Comparison of ENCODE assay signal across 35 cellular contexts in the genomic region with DNA sequence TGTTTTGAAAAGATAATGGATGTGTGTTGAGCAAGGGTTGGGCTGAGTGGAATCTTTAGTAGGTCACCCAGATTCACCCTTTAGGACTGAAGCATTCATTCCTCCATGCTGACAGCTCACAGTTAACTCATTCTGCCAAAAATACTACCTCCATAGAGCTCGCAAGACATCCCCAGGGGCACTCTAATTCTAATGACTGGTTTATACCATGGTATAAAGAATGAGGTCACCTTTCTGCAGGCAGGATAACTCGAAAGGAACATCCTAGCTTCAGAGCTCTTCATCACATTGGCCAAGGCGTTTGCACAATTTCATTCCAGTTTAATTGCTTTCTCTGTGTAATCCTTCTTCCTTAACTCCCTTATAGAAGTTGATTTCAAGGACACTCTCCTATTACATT.
"Had no signal": no experiment of that assay in that cellular context is flagged by ENCODE, and none has a peak within 500 bp of the region (broad histone marks: within the 10 kb centered on the region; RNA-seq: fewer than 3 reads in every experiment).

No MANE protein-coding gene starts in this region.

- H3K9me3 ChIP-seq: ascending aorta had no signal

- H3K27me3 Mint-ChIP-seq: activated B cell treated with CpG ODN at 0.5 μM for 24 hours; activated CD4-positive, alpha-beta memory T cell treated with anti-CD3 and anti-CD28 coated beads, Interleukin-2, amount 10 ng/mL, durations not matched to agents 7 days and 5 days; activated CD8-positive, alpha-beta memory T cell treated with anti-CD3 and anti-CD28 coated beads, Interleukin-2, amount 10 ng/mL, durations not matched to agents 7 days and 5 days; activated naive CD4-positive, alpha-beta T cell treated with anti-CD3 and anti-CD28 coated beads, Interleukin-2, amount 50 U/mL, for 24 hours; activated naive CD8-positive, alpha-beta T cell treated with anti-CD3 and anti-CD28 coated beads, Interleukin-2, amount 10 ng/mL, durations not matched to agents 7 days and 5 days; activated T-cell treated with anti-CD3 and anti-CD28 coated beads, Interleukin-2, amount 50 U/mL, for 24 hours; central memory CD8-positive, alpha-beta T cell; IgD-negative memory B cell had no signal

- H3K4me1 Mint-ChIP-seq: activated B cell treated with CpG ODN at 0.5 μM for 24 hours; activated CD4-positive, alpha-beta memory T cell treated with anti-CD3 and anti-CD28 coated beads, Interleukin-2, amount 10 ng/mL, durations not matched to agents 7 days and 5 days; activated CD8-positive, alpha-beta memory T cell treated with anti-CD3 and anti-CD28 coated beads, Interleukin-2, amount 10 ng/mL, durations not matched to agents 7 days and 5 days; activated naive CD4-positive, alpha-beta T cell treated with anti-CD3 and anti-CD28 coated beads, Interleukin-2, amount 50 U/mL, for 24 hours; activated naive CD8-positive, alpha-beta T cell treated with anti-CD3 and anti-CD28 coated beads, Interleukin-2, amount 10 ng/mL, durations not matched to agents 7 days and 5 days; central memory CD8-positive, alpha-beta T cell; IgD-negative memory B cell had no signal

- H3K4me3 ChIP-seq: ascending aorta, cardiac muscle cell, PC-9 had no signal

- H3K4me3 Mint-ChIP-seq: activated B cell treated with CpG ODN at 0.5 μM for 24 hours; activated CD4-positive, alpha-beta memory T cell treated with anti-CD3 and anti-CD28 coated beads, Interleukin-2, amount 10 ng/mL, durations not matched to agents 7 days and 5 days; activated CD8-positive, alpha-beta memory T cell treated with anti-CD3 and anti-CD28 coated beads, Interleukin-2, amount 10 ng/mL, durations not matched to agents 7 days and 5 days; activated naive CD4-positive, alpha-beta T cell treated with anti-CD3 and anti-CD28 coated beads, Interleukin-2, amount 50 U/mL, for 24 hours; activated naive CD8-positive, alpha-beta T cell treated with anti-CD3 and anti-CD28 coated beads, Interleukin-2, amount 10 ng/mL, durations not matched to agents 7 days and 5 days; activated T-cell treated with anti-CD3 and anti-CD28 coated beads, Interleukin-2, amount 50 U/mL, for 24 hours; central memory CD8-positive, alpha-beta T cell; IgD-negative memory B cell had no signal

- H3K27me3 ChIP-seq: ascending aorta, cardiac muscle cell had no signal

- ATAC-seq: activated CD8-positive, alpha-beta memory T cell treated with anti-CD3 and anti-CD28 coated beads, Interleukin-2, amount 10 ng/mL, durations not matched to agents 7 days and 5 days; Right ventricle myocardium inferior; SK-N-SH treated with all-trans-retinoic acid at 6 μM for 48 hours had no signal

- DNase-seq: activated B cell treated with CpG ODN at 0.5 μM for 24 hours; activated CD4-positive, alpha-beta memory T cell treated with anti-CD3 and anti-CD28 coated beads, Interleukin-2, amount 10 ng/mL, durations not matched to agents 7 days and 5 days; activated CD4-positive, alpha-beta T cell treated with anti-CD3 and anti-CD28 coated beads for 48 hours; activated CD4-positive, CD25-positive, alpha-beta regulatory T cell treated with anti-CD3 and anti-CD28 coated beads, Interleukin-2, amount 50 U/mL, for 72 hours; activated CD8-positive, alpha-beta memory T cell treated with anti-CD3 and anti-CD28 coated beads for 24 hours; activated CD8-positive, alpha-beta memory T cell treated with anti-CD3 and anti-CD28 coated beads, Interleukin-2, amount 10 ng/mL, durations not matched to agents 7 days and 5 days; activated gamma-delta T cell; activated naive CD4-positive, alpha-beta T cell treated with Interleukin-2 at 50 U/mL for 16 hours; activated naive CD8-positive, alpha-beta T cell treated with anti-CD3 and anti-CD28 coated beads, Interleukin-2, amount 10 ng/mL, durations not matched to agents 7 days and 5 days; activated T-cell treated with anti-CD3 and anti-CD28 coated beads, Interleukin-2, amount 50 U/mL, for 24 hours; amygdala; Karpas-422; KBM-7; MM.1S; MV-4-11; NCI-H1092; NCI-H1436 treated with DMSO at 0.1 percent for 48 hours; NCI-H1694 treated with DMSO at 0.1 percent for 48 hours; NCI-H2029; NCI-H345; NCI-H524 treated with DMSO at 0.1 percent for 48 hours; NCI-H748 treated with DMSO at 0.1 percent for 48 hours; NK-92 treated with Interleukin-12 subunit alpha and Interleukin-12 subunit beta, amount 100 ng/mL, for 24 hours; PC-9; SIG-M5; SW 1271 had no signal

- H3K27ac Mint-ChIP-seq: activated B cell treated with CpG ODN at 0.5 μM for 24 hours; activated CD4-positive, alpha-beta memory T cell treated with anti-CD3 and anti-CD28 coated beads, Interleukin-2, amount 10 ng/mL, durations not matched to agents 7 days and 5 days; activated CD8-positive, alpha-beta memory T cell treated with anti-CD3 and anti-CD28 coated beads, Interleukin-2, amount 10 ng/mL, durations not matched to agents 7 days and 5 days; activated naive CD4-positive, alpha-beta T cell treated with anti-CD3 and anti-CD28 coated beads, Interleukin-2, amount 50 U/mL, for 24 hours; activated naive CD8-positive, alpha-beta T cell treated with anti-CD3 and anti-CD28 coated beads, Interleukin-2, amount 10 ng/mL, durations not matched to agents 7 days and 5 days; activated T-cell treated with anti-CD3 and anti-CD28 coated beads, Interleukin-2, amount 50 U/mL, for 24 hours; activated T-helper 2 cell treated with anti-CD3 and anti-CD28 coated beads, Interferon-gamma antibody, Interleukin-2, Interleukin-4, amounts not matched to agents 10 μg/mL and 5 μg/mL and 100 μg/mL, durations not matched to agents 14 hours and 24 hours and 36 hours; IgD-negative memory B cell had no signal

- H3K9me3 Mint-ChIP-seq: activated B cell treated with CpG ODN at 0.5 μM for 24 hours had no signal

- H2AFZ ChIP-seq: PC-9 had no signal

- H3K36me3 ChIP-seq: ascending aorta, cardiac muscle cell had no signal

- H3K27ac ChIP-seq: ascending aorta, cardiac muscle cell, PC-9, RWPE1 had no signal

- H3K4me1 ChIP-seq: ascending aorta had no signal

- H3K36me3 Mint-ChIP-seq: activated CD8-positive, alpha-beta memory T cell treated with anti-CD3 and anti-CD28 coated beads, Interleukin-2, amount 10 ng/mL, durations not matched to agents 7 days and 5 days; activated naive CD4-positive, alpha-beta T cell treated with anti-CD3 and anti-CD28 coated beads, Interleukin-2, amount 50 U/mL, for 24 hours; activated naive CD8-positive, alpha-beta T cell treated with anti-CD3 and anti-CD28 coated beads, Interleukin-2, amount 10 ng/mL, durations not matched to agents 7 days and 5 days; IgD-negative memory B cell had no signal

- H3K4me2 ChIP-seq: PC-9 had no signal
